1 cellular context compared by ENCODE assay signal in the genomic region with DNA sequence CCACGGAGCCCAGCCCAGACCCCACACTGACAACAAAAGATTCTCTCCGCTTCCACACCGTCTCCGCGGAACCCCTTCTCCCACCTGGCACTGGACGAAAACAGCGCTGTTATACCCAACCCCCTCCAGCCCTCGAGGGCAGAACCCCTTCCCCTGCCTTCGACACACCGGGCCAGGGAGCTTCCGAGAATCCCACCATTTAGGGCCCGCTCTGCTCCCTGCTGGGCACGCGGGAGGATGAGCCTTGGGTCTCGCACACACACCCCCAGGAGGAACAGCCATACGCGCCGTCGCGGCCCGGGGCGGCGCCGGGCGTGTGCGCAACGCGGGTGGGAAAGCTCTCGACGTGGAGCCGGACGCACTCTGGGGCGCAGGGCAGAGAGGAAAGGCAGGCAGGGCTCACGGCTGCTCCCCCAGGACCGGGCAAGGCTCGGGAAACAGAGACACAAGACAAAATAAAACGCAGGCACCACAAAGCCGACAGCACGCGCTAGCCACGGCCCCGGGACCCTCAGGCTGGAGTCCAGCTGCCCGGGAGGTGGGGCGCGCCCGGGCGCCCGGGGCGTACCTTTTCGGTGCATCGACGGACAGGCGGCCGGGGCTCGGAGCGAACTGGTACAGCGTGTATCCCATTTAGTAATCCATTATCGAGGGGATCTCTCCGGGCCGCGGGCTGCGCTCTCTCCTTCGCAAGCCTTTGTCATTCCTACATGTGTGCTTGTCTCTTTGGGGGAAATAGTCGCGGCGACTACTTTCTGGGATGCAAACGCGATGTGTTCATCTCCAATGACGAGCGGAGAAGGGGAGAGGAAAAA.
TF ChIP-seq lines count a peak whose summit lies in the region.

No MANE protein-coding gene starts in this region.

TF ChIP-seq in H1, 55 proteins besides CTCF, POLR2A, EP300 and RAD21 (continued from another document):
- peak in 1 of 2 experiments; percentile 58; a peak in 1 of 4 replicates for TF ChIP-seq HDAC2 (IDR thresholded peaks at IDR 0.05; ENCODE audit: borderline replicate concordance in 1 of 2, low read depth in 2 of 2, low read length in 2 of 2)
- TF ChIP-seq TAF1 (IDR thresholded peaks at IDR 0.05; ENCODE audit: low read depth, low read length): no peak
- no peak for TF ChIP-seq SIX5 (IDR thresholded peaks at IDR 0.05; ENCODE audit: low read depth, low read length)
- TF ChIP-seq POU5F1 (IDR thresholded peaks at IDR 0.05; ENCODE audit: low read depth, low read length): no peak
- peak in 1 of 2 experiments; percentile 61; a peak in 1 of 4 replicates for TF ChIP-seq SIN3A (conservative IDR thresholded peaks at IDR 0.05 in 1 of 2, IDR thresholded peaks at IDR 0.05 in 1 of 2; ENCODE audit: low read depth in 1 of 2, low read length in 2 of 2)
- peak; percentile 4; the same call in 1 of the 2 replicates for TF ChIP-seq RBBP5 (IDR thresholded peaks at IDR 0.05; ENCODE audit: borderline replicate concordance, low read depth, low read length)
- TF ChIP-seq CBX5 (IDR thresholded peaks at IDR 0.05; ENCODE audit: low read depth, low read length): no peak
- TF ChIP-seq NANOG (IDR thresholded peaks at IDR 0.05; ENCODE audit: insufficient read depth, low read depth, low read length, poor library complexity, severe bottlenecking): no peak
- no peak for TF ChIP-seq FOSL1 (IDR thresholded peaks at IDR 0.05; ENCODE audit: insufficient read depth, low read depth, low read length)
TF ChIP-seq in H1: peak in this region for 5.
